ENCODE assay signal across 13 cellular contexts in genomic region chr1:179926494-179927205, GRCh38. TPM values are rescaled to one million over a fixed set of nuclear protein-coding genes. Genes with fewer than 3 reads are reported as not detected.
DNase-seq lines count a peak whose midpoint lies in the region; ATAC-seq and TF ChIP-seq lines count a peak whose summit lies in the region.
"Had no signal": no experiment of that assay in that cellular context is flagged by ENCODE, and none has a peak within 500 bp of the region (broad histone marks: within the 10 kb centered on the region; RNA-seq: fewer than 3 reads in every experiment).

No MANE protein-coding gene starts in this region.

- DNase-seq in NOMO-1 treated with DMSO at 0.1 percent for 48 hours (lab: John Stamatoyannopoulos, UW; ENCODE audit: unreplicated experiment) (peak; percentile 80), NOMO-1 treated with dmso at 0.1 percent for 144 hours (lab: John Stamatoyannopoulos, UW; ENCODE audit: unreplicated experiment) (no peak), SK-N-SH (no peak), fibroblast of pulmonary artery (ENCODE audit: low read depth) (peak; percentile 68), DMS153 (lab: John Stamatoyannopoulos, UW) (no peak), SKM-1 treated with dmso at 0.1 percent for 144 hours (lab: John Stamatoyannopoulos, UW; ENCODE audit: unreplicated experiment) (no peak), Right ventricle myocardium inferior (ENCODE audit: missing footprints) (no peak)
- DNase-seq: activated CD4-positive, alpha-beta T cell treated with anti-CD3 and anti-CD28 coated beads for 4 hours; left cardiac atrium; NCI-H524 treated with DMSO at 0.1 percent for 48 hours; nephron progenitor cell; thyroid gland had no signal

- no peak overlapping the region for H3K27ac ChIP-seq in SK-N-SH (ENCODE audit: low read depth in 2 of 2, low read length in 1 of 2)
- H3K27ac ChIP-seq: thyroid gland had no signal

- TF ChIP-seq RAD21 in SK-N-SH (IDR thresholded peaks at IDR 0.05; ENCODE audit: low read length): no peak

- intact Hi-C loops in Right ventricle myocardium inferior (cut with DNase I): no loop called here

- H3K9me2 ChIP-seq in SK-N-SH: no peaks in the 10 kb centered on the region

- H3K79me2 ChIP-seq in SK-N-SH (ENCODE audit: insufficient read depth): no peaks in the 10 kb centered on the region

- no peaks in the 10 kb centered on the region for H3K9me3 ChIP-seq in SK-N-SH
- H3K9me3 ChIP-seq: thyroid gland had no signal

- no peak overlapping the region for H2AFZ ChIP-seq in SK-N-SH (ENCODE audit: low read depth)

- CTCF ChIA-PET in SK-N-SH (lab: Yijun Ruan, JAX): interaction anchor here (0.8 to 1.6 kb wide), 2 partner anchors 19 to 261 kb away, joined by 3 read pairs; no protein-coding TSS in a partner anchor

- POLR2A ChIA-PET in SK-N-SH (lab: Yijun Ruan, JAX): interaction anchor here (1.1 kb wide), 1 partner anchor 28 kb away, joined by 4 read pairs; the partner anchor contains the start of gene CEP350

- H3F3A ChIP-seq in SK-N-SH (replicated peaks; ENCODE audit: insufficient read depth): peaks cover 11% of the 10 kb centered on the region

- H3K4me2 ChIP-seq in SK-N-SH: no peak overlapping the region

- H3K4me3 ChIP-seq in SK-N-SH (ENCODE audit: low read depth in 2 of 2, low read length in 1 of 2) (no peak overlapping the region), fibroblast of pulmonary artery (replicated peaks; ENCODE audit: low read depth, low read length) (no peak overlapping the region)
- H3K4me3 ChIP-seq: thyroid gland had no signal

- no peak overlapping the region for H3K9ac ChIP-seq in SK-N-SH

- peaks cover 0 to 4% of the 10 kb centered on the region in 2 experiments for H3K36me3 ChIP-seq in SK-N-SH (replicated peaks in 1 of 2; ENCODE audit: control insufficient read depth in 1 of 2, insufficient read depth in 2 of 2, low read length in 1 of 2)
- H3K36me3 ChIP-seq: thyroid gland had no signal

- no peak for TF ChIP-seq EP300 in SK-N-SH (IDR thresholded peaks at IDR 0.05; ENCODE audit: borderline replicate concordance in 1 of 2, low read depth in 1 of 2, low read length in 1 of 2)

- H3K27me3 ChIP-seq in SK-N-SH (ENCODE audit: insufficient read depth): no peaks in the 10 kb centered on the region
- H3K27me3 ChIP-seq: thyroid gland had no signal

- ATAC-seq in GM18519 (IDR thresholded peaks at IDR 0.05; ENCODE audit: low FRiP score, unreplicated experiment) (no peak), Right ventricle myocardium inferior (no peak)

- H3K4me1 ChIP-seq in SK-N-SH (ENCODE audit: control insufficient read depth in 1 of 2, insufficient read depth in 2 of 2, low read depth in 1 of 2, low read length in 1 of 2): no peaks in the 10 kb centered on the region; a peak in 2 of 4 replicates

- no peaks in the 10 kb centered on the region for H4K20me1 ChIP-seq in SK-N-SH (ENCODE audit: insufficient read depth)

- TF ChIP-seq CTCF in SK-N-SH (IDR thresholded peaks at IDR 0.05): no peak
- TF ChIP-seq CTCF in fibroblast of pulmonary artery (IDR thresholded peaks at IDR 0.05; ENCODE audit: low read length, missing control alignments): no peak

- WGBS in SK-N-SH (ENCODE audit: low lambda C conversion rate): 90% methylated on average over 4 of the region's 4 CpGs

TF ChIP-seq in SK-N-SH, 30 proteins besides CTCF, POLR2A, EP300 and RAD21:
- TF ChIP-seq PBX3 (IDR thresholded peaks at IDR 0.05) (no peak), JUND (IDR thresholded peaks at IDR 0.05) (peak; percentile 18), MAX (IDR thresholded peaks at IDR 0.05; ENCODE audit: low read depth) (no peak), FOSL2 (IDR thresholded peaks at IDR 0.05; ENCODE audit: borderline replicate concordance, low read depth) (peak; percentile 26; the same call in 1 of the 2 replicates)

RNA-seq across cellular contexts. Expression of gene CEP350, which starts 28.0 kb away (rescaled TPM):
- polyA plus RNA-seq in SK-N-SH (2012; rRNA removed): 2.9 and 4.2 TPM in 2 replicates
- polyA plus RNA-seq in SK-N-SH (2012; cell fraction: cytosol; rRNA removed): 4.6 and 5.5 TPM in 2 replicates
- 4.1 and 11.6 TPM in 2 replicates for polyA plus RNA-seq in SK-N-SH (2012; cell fraction: nucleus; rRNA removed)
- 27.1 TPM for total RNA-seq in Right ventricle myocardium inferior

RNA-seq across cellular contexts. Expression of gene TOR1AIP1, which starts 44.6 kb away (rescaled TPM):
- 11.8 and 15.1 TPM in 2 replicates for polyA plus RNA-seq in SK-N-SH (2012; rRNA removed)
- 19.7 and 20.1 TPM in 2 replicates for polyA plus RNA-seq in SK-N-SH (2012; cell fraction: cytosol; rRNA removed)
- polyA plus RNA-seq in SK-N-SH (2012; cell fraction: nucleus; rRNA removed): 4.6 and 8.9 TPM in 2 replicates
- 41.9 TPM for total RNA-seq in Right ventricle myocardium inferior

RNA-seq across cellular contexts. Expression of gene TOR1AIP2, which starts 49.0 kb away (rescaled TPM):
- polyA plus RNA-seq in SK-N-SH (2012; rRNA removed): 12.7 and 20.6 TPM in 2 replicates
- 19.3 and 24.1 TPM in 2 replicates for polyA plus RNA-seq in SK-N-SH (2012; cell fraction: cytosol; rRNA removed)
- polyA plus RNA-seq in SK-N-SH (2012; cell fraction: nucleus; rRNA removed): 9.7 and 18.0 TPM in 2 replicates
- 48.8 TPM for total RNA-seq in Right ventricle myocardium inferior

Comparison
In these comparisons a context has a peak if more than half of its experiments do, and no peak if none do; other contexts are left out.
1. DNase-seq: peak in NOMO-1 treated with DMSO at 0.1 percent for 48 hours (single experiment) and fibroblast of pulmonary artery (single experiment); none in NOMO-1 treated with dmso at 0.1 percent for 144 hours (single experiment), SK-N-SH (single experiment), DMS153 (single experiment), SKM-1 treated with dmso at 0.1 percent for 144 hours (single experiment) and Right ventricle myocardium inferior (single experiment).